ENCODE assay signal across 19 cellular contexts in genomic region chr2:230224458-230224857, GRCh38. TPM values are rescaled to one million over a fixed set of nuclear protein-coding genes. Genes with fewer than 3 reads are reported as not detected.
DNase-seq lines count a peak whose midpoint lies in the region; ATAC-seq, FAIRE-seq and TF ChIP-seq lines count a peak whose summit lies in the region.
"Had no signal": no experiment of that assay in that cellular context is flagged by ENCODE, and none has a peak within 500 bp of the region (broad histone marks: within the 10 kb centered on the region; RNA-seq: fewer than 3 reads in every experiment).

No MANE protein-coding gene starts in this region.

- H3K4me1 ChIP-seq in naive thymus-derived CD4-positive, alpha-beta T cell (ENCODE audit: control insufficient read depth in 2 of 2, insufficient read depth in 2 of 2, low read length in 2 of 2), result peaks cover 21 to 38% of the 10 kb centered on the region in 2 donors
- H3K4me1 ChIP-seq: psoas muscle had no signal

- no peaks in the 10 kb centered on the region for H3K27me3 ChIP-seq in naive thymus-derived CD4-positive, alpha-beta T cell (ENCODE audit: control insufficient read depth in 2 of 2, insufficient read depth in 2 of 2, low read length in 2 of 2)
- H3K27me3 ChIP-seq in dorsolateral prefrontal cortex, result no peaks in the 10 kb centered on the region
- H3K27me3 ChIP-seq: stomach had no signal

- no peak for ATAC-seq in activated CD8-positive, alpha-beta T cell treated with anti-CD3 and anti-CD28 coated beads, Interleukin-2, amount 10 ng/mL, durations not matched to agents 7 days and 5 days
- ATAC-seq in naive thymus-derived CD4-positive, alpha-beta T cell, result no peak
- no peak for ATAC-seq in HG02981 (IDR thresholded peaks at IDR 0.05; ENCODE audit: unreplicated experiment)
- ATAC-seq: HCT116, psoas muscle, Right ventricle myocardium inferior had no signal

- no peaks in the 10 kb centered on the region for H3K9me3 ChIP-seq in naive thymus-derived CD4-positive, alpha-beta T cell (ENCODE audit: control insufficient read depth in 2 of 3, low read length in 3 of 3)
- H3K9me3 ChIP-seq: psoas muscle, stomach had no signal

- peak overlapping the region; percentile 94 for H3K27ac Mint-ChIP-seq in activated CD4-positive, alpha-beta T cell treated with anti-CD3 and anti-CD28 coated beads, Interleukin-2, amount 10 ng/mL, durations not matched to agents 7 days and 5 days
- peak overlapping the region; percentile 90 for H3K27ac Mint-ChIP-seq in activated CD8-positive, alpha-beta T cell treated with anti-CD3 and anti-CD28 coated beads, Interleukin-2, amount 10 ng/mL, durations not matched to agents 7 days and 5 days
- H3K27ac Mint-ChIP-seq in naive thymus-derived CD4-positive, alpha-beta T cell, result peak overlapping the region; percentile 95 to 100 (median 98)

- peak overlapping the region; percentile 80 for H3K4me3 Mint-ChIP-seq in activated CD4-positive, alpha-beta T cell treated with anti-CD3 and anti-CD28 coated beads, Interleukin-2, amount 10 ng/mL, durations not matched to agents 7 days and 5 days
- peak overlapping the region; percentile 80 for H3K4me3 Mint-ChIP-seq in activated CD8-positive, alpha-beta T cell treated with anti-CD3 and anti-CD28 coated beads, Interleukin-2, amount 10 ng/mL, durations not matched to agents 7 days and 5 days
- H3K4me3 Mint-ChIP-seq in naive thymus-derived CD4-positive, alpha-beta T cell, result peak overlapping the region in 6 of 10 donors; percentile 82 to 94 (median 87)

- POLR2A ChIA-PET in activated CD4-positive, alpha-beta T cell treated with anti-CD3 and anti-CD28 coated beads, Interleukin-2, amount 10 ng/mL, durations not matched to agents 7 days and 5 days (lab: Charles Lee), result no interaction called here
- POLR2A ChIA-PET in activated CD8-positive, alpha-beta T cell treated with anti-CD3 and anti-CD28 coated beads, Interleukin-2, amount 10 ng/mL, durations not matched to agents 7 days and 5 days (lab: Charles Lee), result interaction anchor here (1.1 to 2.8 kb wide), 4 partner anchors 9 to 95 kb away, joined by 5 to 10 read pairs (median 6); no protein-coding TSS in a partner anchor
- POLR2A ChIA-PET in naive thymus-derived CD4-positive, alpha-beta T cell (lab: Charles Lee), result interaction anchor here (0.6 to 2.4 kb wide), 3 partner anchors 10 to 134 kb away, joined by 3 to 11 read pairs (median 6); no protein-coding TSS in a partner anchor

- DNase-seq in activated CD4-positive, alpha-beta T cell treated with anti-CD3 and anti-CD28 coated beads, Interleukin-2, amount 10 ng/mL, durations not matched to agents 7 days and 5 days, result no peak
- DNase-seq in activated CD4-positive, alpha-beta T cell treated with anti-CD3 and anti-CD28 coated beads for 48 hours, result no peak
- no peak for DNase-seq in GM18507 (ENCODE audit: extremely low spot score, insufficient read length, low read depth)
- DNase-seq in activated CD8-positive, alpha-beta T cell treated with anti-CD3 and anti-CD28 coated beads, Interleukin-2, amount 10 ng/mL, durations not matched to agents 7 days and 5 days, result no peak
- DNase-seq in naive thymus-derived CD4-positive, alpha-beta T cell, result no peak
- no peak for DNase-seq in dorsolateral prefrontal cortex
- no peak for DNase-seq in inferior parietal cortex (ENCODE audit: extremely low spot score)
- DNase-seq: ACHN; amygdala; COR-L47; foreskin melanocyte; NCI-H1092; psoas muscle; stimulated activated CD4-positive, alpha-beta T cell treated with anti-CD3 and anti-CD28 coated beads, Interleukin-12 subunit alpha, Interleukin-12 subunit beta, amount 100 ng/mL, for 4 hours; stomach had no signal

- H3K4me3 ChIP-seq in naive thymus-derived CD4-positive, alpha-beta T cell (ENCODE audit: low read length), result no peak overlapping the region
- H3K4me3 ChIP-seq in dorsolateral prefrontal cortex, result no peak overlapping the region
- H3K4me3 ChIP-seq: psoas muscle, stomach had no signal

- TF ChIP-seq CTCF in dorsolateral prefrontal cortex (IDR thresholded peaks at IDR 0.05 in 54 of 56, conservative IDR thresholded peaks at IDR 0.05 in 2 of 56; ENCODE audit: low read depth in 1 of 56, partially characterized antibody in 56 of 56), result no peak

- no peaks in the 10 kb centered on the region for H3K9me3 Mint-ChIP-seq in activated CD4-positive, alpha-beta T cell treated with anti-CD3 and anti-CD28 coated beads, Interleukin-2, amount 10 ng/mL, durations not matched to agents 7 days and 5 days
- H3K9me3 Mint-ChIP-seq in activated CD8-positive, alpha-beta T cell treated with anti-CD3 and anti-CD28 coated beads, Interleukin-2, amount 10 ng/mL, durations not matched to agents 7 days and 5 days (ENCODE audit: insufficient read depth), result no peaks in the 10 kb centered on the region
- H3K9me3 Mint-ChIP-seq in naive thymus-derived CD4-positive, alpha-beta T cell, result peaks cover 0 to 2% (median 0%) of the 10 kb centered on the region in 11 donors

- CTCF ChIA-PET in activated CD4-positive, alpha-beta T cell treated with anti-CD3 and anti-CD28 coated beads, Interleukin-2, amount 10 ng/mL, durations not matched to agents 7 days and 5 days (lab: Charles Lee), result interaction anchor here (0.6 to 2.4 kb wide), 2 partner anchors 18 to 85 kb away, joined by 3 to 8 read pairs; no protein-coding TSS in a partner anchor
- CTCF ChIA-PET in activated CD8-positive, alpha-beta T cell treated with anti-CD3 and anti-CD28 coated beads, Interleukin-2, amount 10 ng/mL, durations not matched to agents 7 days and 5 days (lab: Charles Lee), result no interaction called here
- CTCF ChIA-PET in naive thymus-derived CD4-positive, alpha-beta T cell (lab: Charles Lee), result no interaction called here

- peak; percentile 88 for FAIRE-seq in GM18507 (lab: Jason Lieb, UNC)
- FAIRE-seq: endothelial cell of umbilical vein had no signal

- no peaks in the 10 kb centered on the region for H3K27me3 Mint-ChIP-seq in activated CD4-positive, alpha-beta T cell treated with anti-CD3 and anti-CD28 coated beads, Interleukin-2, amount 10 ng/mL, durations not matched to agents 7 days and 5 days
- no peaks in the 10 kb centered on the region for H3K27me3 Mint-ChIP-seq in activated CD8-positive, alpha-beta T cell treated with anti-CD3 and anti-CD28 coated beads, Interleukin-2, amount 10 ng/mL, durations not matched to agents 7 days and 5 days (ENCODE audit: low read depth)
- H3K27me3 Mint-ChIP-seq in naive thymus-derived CD4-positive, alpha-beta T cell, result no peaks in the 10 kb centered on the region

- intact Hi-C loops in naive thymus-derived CD4-positive, alpha-beta T cell (cut with micrococcal nuclease), result loop anchor here (2.0 to 10.0 kb wide), 3 partner anchors 30 to 830 kb away; partner anchors contain the start of genes CAB39 (in 1 of the 2) and PSMD1 (in 1 of the 2)
- intact Hi-C loops in dorsolateral prefrontal cortex (cut with DNase I), result no loop called here

- H3K4me1 Mint-ChIP-seq in activated CD4-positive, alpha-beta T cell treated with anti-CD3 and anti-CD28 coated beads, Interleukin-2, amount 10 ng/mL, durations not matched to agents 7 days and 5 days, result peaks cover 75% of the 10 kb centered on the region
- H3K4me1 Mint-ChIP-seq in activated CD8-positive, alpha-beta T cell treated with anti-CD3 and anti-CD28 coated beads, Interleukin-2, amount 10 ng/mL, durations not matched to agents 7 days and 5 days (ENCODE audit: low read depth), result peaks cover 79% of the 10 kb centered on the region
- peaks cover 37 to 81% (median 68%) of the 10 kb centered on the region in 7 donors for H3K4me1 Mint-ChIP-seq in naive thymus-derived CD4-positive, alpha-beta T cell

- H3K27ac ChIP-seq in naive thymus-derived CD4-positive, alpha-beta T cell (ENCODE audit: low read depth, low read length), result peak overlapping the region; percentile 79
- H3K27ac ChIP-seq in dorsolateral prefrontal cortex, result no peak overlapping the region
- H3K27ac ChIP-seq: psoas muscle had no signal

- no peaks in the 10 kb centered on the region for H3K36me3 ChIP-seq in naive thymus-derived CD4-positive, alpha-beta T cell (ENCODE audit: control insufficient read depth in 2 of 3, insufficient read depth in 3 of 3, low read length in 3 of 3)
- H3K36me3 ChIP-seq: stomach had no signal

- H3K36me3 Mint-ChIP-seq in activated CD4-positive, alpha-beta T cell treated with anti-CD3 and anti-CD28 coated beads, Interleukin-2, amount 10 ng/mL, durations not matched to agents 7 days and 5 days (ENCODE audit: low read depth), result peaks cover 19% of the 10 kb centered on the region
- peaks cover 32% of the 10 kb centered on the region for H3K36me3 Mint-ChIP-seq in activated CD8-positive, alpha-beta T cell treated with anti-CD3 and anti-CD28 coated beads, Interleukin-2, amount 10 ng/mL, durations not matched to agents 7 days and 5 days (ENCODE audit: low read depth)
- H3K36me3 Mint-ChIP-seq in naive thymus-derived CD4-positive, alpha-beta T cell, result peaks cover 0 to 21% (median 4%) of the 10 kb centered on the region in 5 donors

RNA-seq across cellular contexts. Expression of gene SP140, which starts 1.1 kb away (rescaled TPM):
- 10 to 100 TPM; 53.3 to 58.8 TPM for total RNA-seq in activated CD4-positive, alpha-beta T cell treated with anti-CD3 and anti-CD28 coated beads, Interleukin-2, amount 10 ng/mL, durations not matched to agents 7 days and 5 days
- 10 to 100 TPM; 57.5 to 58.3 TPM for total RNA-seq in activated CD8-positive, alpha-beta T cell treated with anti-CD3 and anti-CD28 coated beads, Interleukin-2, amount 10 ng/mL, durations not matched to agents 7 days and 5 days
- 100 to 1,000 TPM in 1 of 5 experiments, 10 to 100 TPM in 4; 34.5 to 120 (median 45.2) TPM for total RNA-seq in naive thymus-derived CD4-positive, alpha-beta T cell
- 10 to 100 TPM; 11.3 to 13.0 TPM for polyA plus RNA-seq in naive thymus-derived CD4-positive, alpha-beta T cell
- 10 to 100 TPM in 5 of 120 experiments, 1 to 10 TPM in 115; 1.5 to 10.9 (median 4.5) TPM for total RNA-seq in dorsolateral prefrontal cortex
- total RNA-seq: endothelial cell of umbilical vein had no signal
- polyA plus RNA-seq: endothelial cell of umbilical vein had no signal

RNA-seq across cellular contexts. Expression of gene SP110, which starts 4.7 kb away (rescaled TPM):
- 100 to 1,000 TPM; 168 to 188 TPM for total RNA-seq in activated CD4-positive, alpha-beta T cell treated with anti-CD3 and anti-CD28 coated beads, Interleukin-2, amount 10 ng/mL, durations not matched to agents 7 days and 5 days
- total RNA-seq in activated CD8-positive, alpha-beta T cell treated with anti-CD3 and anti-CD28 coated beads, Interleukin-2, amount 10 ng/mL, durations not matched to agents 7 days and 5 days, result 100 to 1,000 TPM; 128 to 135 TPM
- 100 to 1,000 TPM in 4 of 5 experiments, 10 to 100 TPM in 1; 97.5 to 182 (median 117) TPM for total RNA-seq in naive thymus-derived CD4-positive, alpha-beta T cell
- 100 to 1,000 TPM in 1 of 2 donors, 10 to 100 TPM in 1; 89.8 to 101 TPM for polyA plus RNA-seq in naive thymus-derived CD4-positive, alpha-beta T cell
- total RNA-seq in dorsolateral prefrontal cortex, result 10 to 100 TPM in 97 of 120 experiments, 1 to 10 TPM in 23; 5.3 to 34.8 (median 14.0) TPM

Comparison
In these comparisons a context has a peak if more than half of its experiments do, and no peak if none do; other contexts are left out.
1. intact Hi-C loops: an anchor here in naive thymus-derived CD4-positive, alpha-beta T cell (2.0 to 10.0 kb wide); none called in dorsolateral prefrontal cortex.